Comparison of ENCODE assay signal across 1 cellular context in genomic region chr5:155616779-155617392, GRCh38.
TF ChIP-seq lines count a peak whose summit lies in the region.

No MANE protein-coding gene starts in this region.

TF ChIP-seq in GM23338, 12 proteins besides CTCF, POLR2A, EP300 and RAD21 (continued from another document):
- no peak for TF ChIP-seq ZNF462 (CRISPR knock-in tag; IDR thresholded peaks at IDR 0.05)
